8 cellular contexts compared by ENCODE assay signal in the genomic region with DNA sequence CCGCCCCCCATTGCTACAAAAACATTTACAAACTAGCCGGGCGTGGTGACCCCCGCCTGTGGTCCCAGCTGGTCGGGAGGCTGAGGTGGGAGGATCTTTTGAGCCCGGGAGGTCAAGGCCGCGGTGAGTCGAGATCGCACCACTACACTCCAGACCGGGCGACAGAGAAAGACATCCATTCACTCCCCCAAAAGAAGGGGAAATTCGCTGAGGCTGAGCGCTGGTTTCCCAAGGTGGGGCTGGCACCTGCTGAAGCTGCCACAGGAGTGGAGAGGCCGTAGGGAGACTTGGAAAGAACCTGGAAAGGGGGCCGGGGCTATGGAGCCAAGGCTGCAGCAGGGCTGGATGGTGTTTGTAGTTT. TPM values are rescaled to one million over a fixed set of nuclear protein-coding genes. Genes with fewer than 3 reads are reported as not detected.
A peak's percentile ranks its signal among the peaks of the same experiment; 100 is the strongest.
DNase-seq lines count a peak whose midpoint lies in the region; ATAC-seq, FAIRE-seq and TF ChIP-seq lines count a peak whose summit lies in the region.

No MANE protein-coding gene starts in this region.

- intact Hi-C loops in heart left ventricle (cut with DNase I) (loop anchor here in 3 of 10 donors (5.0 to 10.0 kb wide), 3 partner anchors 33 to 356 kb away; a partner anchor contains a TSS), left cardiac atrium (cut with DNase I) (no loop called here), GM12878 (cut with micrococcal nuclease; ENCODE audit: unreplicated experiment) (loop anchor here (10.0 kb wide), 1 partner anchor 166 kb away; no protein-coding TSS in a partner anchor)

- SMC1A ChIA-PET in GM12878 (lab: Charles Lee; ENCODE audit: uncharacterized antibody, unreplicated experiment): interaction anchor here (0.9 kb wide), 1 partner anchor 35 kb away, joined by 3 read pairs; no protein-coding TSS in a partner anchor

- H3K36me3 Mint-ChIP-seq in memory B cell: peaks cover 4% of the 10 kb centered on the region

- H3K9ac ChIP-seq in GM12878 (ENCODE audit: control insufficient read depth, insufficient read depth, low read length): no peak overlapping the region; the same call in 1 of the 2 replicates

- no peaks in the 10 kb centered on the region for H3K9me3 Mint-ChIP-seq in memory B cell

- peaks cover 37% of the 10 kb centered on the region for H3K79me2 ChIP-seq in GM12878 (ENCODE audit: control insufficient read depth, insufficient read depth, low read length)

- TF ChIP-seq POLR2A in heart left ventricle (IDR thresholded peaks at IDR 0.05) (no peak), GM12878 (IDR thresholded peaks at IDR 0.05; ENCODE audit: low read depth, low read length) (no peak), upper lobe of left lung (IDR thresholded peaks at IDR 0.05) (no peak)

- H3K4me1 ChIP-seq in heart left ventricle: peaks cover 0 to 36% (median 24%) of the 10 kb centered on the region in 12 donors
- H3K4me1 ChIP-seq in GM12878 (ENCODE audit: control insufficient read depth, insufficient read depth, low read length): peaks cover 10% of the 10 kb centered on the region
- H3K4me1 ChIP-seq in upper lobe of left lung: peaks cover 10 to 34% (median 17%) of the 10 kb centered on the region in 4 donors

- H3K4me1 Mint-ChIP-seq in memory B cell: peaks cover 22% of the 10 kb centered on the region

- TF ChIP-seq EP300 in GM12878 (IDR thresholded peaks at IDR 0.05; ENCODE audit: borderline replicate concordance in 1 of 2, control insufficient read depth in 1 of 2, low read depth in 2 of 2, low read length in 2 of 2) (no peak), upper lobe of left lung (IDR thresholded peaks at IDR 0.05) (no peak)

- H2AFZ ChIP-seq in GM12878 (ENCODE audit: control insufficient read depth, low read depth, low read length): peak overlapping the region; percentile 84

- FAIRE-seq in GM12878 (lab: Jason Lieb, UNC): no peak

- peak overlapping the region in 11 of 12 donors; percentile 65 to 95 (median 90) for H3K4me3 ChIP-seq in heart left ventricle
- peak overlapping the region; percentile 71 for H3K4me3 ChIP-seq in GM12878
- peak overlapping the region in 3 of 4 donors; percentile 66 to 94 (median 87) for H3K4me3 ChIP-seq in upper lobe of left lung

- POLR2A ChIA-PET in GM12878 (lab: Charles Lee): interaction anchor here (1.0 to 1.9 kb wide), 3 partner anchors 10 to 172 kb away, joined by 3 to 10 read pairs (median 5); no protein-coding TSS in a partner anchor

- H3K9me3 ChIP-seq in heart left ventricle (no peaks in the 10 kb centered on the region), GM12878 (replicated peaks; ENCODE audit: control insufficient read depth, insufficient read depth, low read length) (no peaks in the 10 kb centered on the region), upper lobe of left lung (no peaks in the 10 kb centered on the region)

- H3K36me3 ChIP-seq in heart left ventricle (no peaks in the 10 kb centered on the region), GM12878 (ENCODE audit: control insufficient read depth in 2 of 2, insufficient read depth in 2 of 2, low read length in 1 of 2) (no peaks in the 10 kb centered on the region), upper lobe of left lung (no peaks in the 10 kb centered on the region)

- RAD21 ChIA-PET in GM12878 (lab: Charles Lee; ENCODE audit: unreplicated experiment): interaction anchor here (0.6 to 1.6 kb wide), 3 partner anchors 19 to 141 kb away, joined by 3 to 4 read pairs (median 3); a partner anchor contains a TSS

- H3K4me3 Mint-ChIP-seq in memory B cell: peak overlapping the region; percentile 89

- in situ Hi-C loops in GM12878 (cut with MboI): no loop called here

- no peak for TF ChIP-seq RAD21 in GM12878 (IDR thresholded peaks at IDR 0.05; ENCODE audit: insufficient read depth, low read depth, low read length)

- WGBS in heart left ventricle, 4 donors: 83 to 90% (median 88%) methylated on average over 16 of the region's 16 CpGs
- WGBS in GM12878 (ENCODE audit: insufficient coverage, insufficient replicate concordance, low lambda C conversion rate, missing lambda C conversion rate): 91% methylated on average over 16 of the region's 16 CpGs
- 89 to 90% methylated on average over 16 of the region's 16 CpGs for WGBS in upper lobe of left lung, 2 donors

- ATAC-seq in heart left ventricle (no peak), left cardiac atrium (no peak), GM12878 (no peak), memory B cell (ENCODE audit: low read depth) (no peak), upper lobe of left lung (ENCODE audit: low FRiP score in 2 of 2) (no peak)

- H3K27ac Mint-ChIP-seq in memory B cell: peak overlapping the region; percentile 78

- TF ChIP-seq CTCF in heart left ventricle (IDR thresholded peaks at IDR 0.05): no peak
- TF ChIP-seq CTCF in GM12878 (IDR thresholded peaks at IDR 0.05 in 2 of 3, conservative IDR thresholded peaks at IDR 0.05 in 1 of 3; ENCODE audit: control insufficient read depth in 2 of 3, extremely low read depth in 1 of 3, insufficient read depth in 1 of 3, low read depth in 3 of 3, low read length in 3 of 3): no peak
- TF ChIP-seq CTCF in upper lobe of left lung (IDR thresholded peaks at IDR 0.05): no peak
- no peak for TF ChIP-seq CTCF in GM20000 (IDR thresholded peaks at IDR 0.05; ENCODE audit: extremely low read depth, missing control alignments)

- BruUV-seq in GM12878 (replicated peaks; lab: Mats Ljungman, UMichigan): no TSS peak

- H3K27me3 ChIP-seq in heart left ventricle (no peaks in the 10 kb centered on the region), GM12878 (replicated peaks in 1 of 2; ENCODE audit: control insufficient read depth in 2 of 2, insufficient read depth in 2 of 2, low read length in 1 of 2) (no peaks in the 10 kb centered on the region), upper lobe of left lung (no peaks in the 10 kb centered on the region)

- H3K4me2 ChIP-seq in GM12878 (ENCODE audit: control insufficient read depth, insufficient read depth): peak overlapping the region; percentile 64

- H3K27me3 Mint-ChIP-seq in memory B cell: no peaks in the 10 kb centered on the region

- DNase-seq in heart left ventricle: peak in 1 of 5 donors; percentile 23
- no peak for DNase-seq in left cardiac atrium
- no peak for DNase-seq in GM12878 (ENCODE audit: low read depth, low spot score)
- DNase-seq in memory B cell (ENCODE audit: low spot score in 2 of 2): no peak
- peak in 1 of 2 donors; percentile 68 for DNase-seq in upper lobe of left lung
- no peak for DNase-seq in UCSD-AML1 (lab: John Stamatoyannopoulos, UW; ENCODE audit: unreplicated experiment)
- no peak for DNase-seq in GM20000 (ENCODE audit: low spot score)
- DNase-seq in central memory CD4-positive, alpha-beta T cell: no peak

- H3K27ac ChIP-seq in heart left ventricle (peak overlapping the region; percentile 86 to 98 (median 95)), GM12878 (ENCODE audit: control insufficient read depth, insufficient read depth) (peak overlapping the region; percentile 84; the same call in 1 of the 2 replicates), upper lobe of left lung (peak overlapping the region; percentile 89 to 97 (median 92))

- H4K20me1 ChIP-seq in GM12878 (ENCODE audit: control insufficient read depth, insufficient read depth): no peaks in the 10 kb centered on the region

- CTCF ChIA-PET in GM12878 (lab: Yijun Ruan, JAX): interaction anchor here (0.6 to 1.5 kb wide), 5 partner anchors 27 to 357 kb away, joined by 3 to 4 read pairs (median 4); no protein-coding TSS in a partner anchor

TF ChIP-seq in GM12878, 131 proteins besides CTCF, POLR2A, EP300 and RAD21 (continues in another document):
- TF ChIP-seq SUZ12 (IDR thresholded peaks at IDR 0.05; ENCODE audit: unreplicated experiment) (no peak), DPF2 (IDR thresholded peaks at IDR 0.05) (no peak), IKZF2 (IDR thresholded peaks at IDR 0.05) (no peak), JUNB (IDR thresholded peaks at IDR 0.05) (no peak), SP1 (IDR thresholded peaks at IDR 0.05; ENCODE audit: low read depth, low read length) (no peak), EGR1 (IDR thresholded peaks at IDR 0.05; ENCODE audit: borderline replicate concordance in 1 of 2, low read depth in 2 of 2, low read length in 2 of 2) (no peak), SMC3 (IDR thresholded peaks at IDR 0.05; ENCODE audit: borderline replicate concordance, low read length) (no peak)
- TF ChIP-seq, protein P1, sequence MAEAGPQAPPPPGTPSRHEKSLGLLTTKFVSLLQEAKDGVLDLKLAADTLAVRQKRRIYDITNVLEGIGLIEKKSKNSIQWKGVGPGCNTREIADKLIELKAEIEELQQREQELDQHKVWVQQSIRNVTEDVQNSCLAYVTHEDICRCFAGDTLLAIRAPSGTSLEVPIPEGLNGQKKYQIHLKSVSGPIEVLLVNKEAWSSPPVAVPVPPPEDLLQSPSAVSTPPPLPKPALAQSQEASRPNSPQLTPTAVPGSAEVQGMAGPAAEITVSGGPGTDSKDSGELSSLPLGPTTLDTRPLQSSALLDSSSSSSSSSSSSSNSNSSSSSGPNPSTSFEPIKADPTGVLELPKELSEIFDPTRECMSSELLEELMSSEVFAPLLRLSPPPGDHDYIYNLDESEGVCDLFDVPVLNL (IDR thresholded peaks at IDR 0.05; ENCODE audit: low read depth, low read length): no peak

RNA-seq across cellular contexts. Expression of a gene that starts 0.7 kb away (rescaled TPM):
- total RNA-seq in heart left ventricle (10 to 100 TPM; 21.5 to 42.2 (median 26.8) TPM), left cardiac atrium (10 to 100 TPM; 23.1 to 29.4 TPM), GM12878 (2014; rRNA removed) (16.9 and 17.0 TPM in 2 replicates), GM12878 (2014; rRNA removed; fragmentation: Illumina TruSeq; extraction: Trizol) (20.3 and 23.4 TPM in 2 replicates), GM12878 (2021) (34.4 and 36.9 TPM in 2 replicates), upper lobe of left lung (10 to 100 TPM; 30.9 to 42.7 (median 35.1) TPM)
- polyA plus RNA-seq in heart left ventricle (10 to 100 TPM; 12.0 to 22.6 TPM), GM12878 (2011; rRNA removed) (12.6 and 19.0 TPM in 2 replicates), GM12878 (2014; fragmentation: Illumina TruSeq; extraction: Trizol) (22.6 and 26.0 TPM in 2 replicates), GM12878 (2014; fragmentation: Nextera tagmentation; extraction: Ambion mirVana) (1 to 10 TPM; 3.5 to 4.2 TPM), GM12878 (2014; rRNA removed) (22.2 and 22.9 TPM in 2 replicates), GM12878 (2016; fragmentation: Nextera tagmentation; extraction: Ambion mirVana) (10 to 100 TPM; 18.3 to 18.9 TPM)
- 78.6 and 83.0 TPM in 2 replicates for total RNA-seq in GM12878 (2013; cell fraction: nucleolus; rRNA removed)
- polyA plus RNA-seq in GM12878 (2011; ENCODE audit: low read depth): 11.6 TPM
- polyA plus RNA-seq in GM12878 (2011; cell fraction: cytosol; rRNA removed): 11.7 and 12.2 TPM in 2 replicates
- polyA plus RNA-seq in GM12878 (2011; cell fraction: nucleus; rRNA removed): 19.8 and 26.1 TPM in 2 replicates
- polyA plus RNA-seq in GM12878 (2012): 16.7 and 18.2 TPM in 2 replicates
- 21.0 and 23.6 TPM in 2 replicates for polyA minus RNA-seq in GM12878 (2011; rRNA and poly(A)+ RNA removed)
- 8.0 and 9.4 TPM in 2 replicates for polyA minus RNA-seq in GM12878 (2011; cell fraction: cytosol; rRNA and poly(A)+ RNA removed)
- polyA minus RNA-seq in GM12878 (2011; cell fraction: nucleus; rRNA and poly(A)+ RNA removed): 14.0 and 24.2 TPM in 2 replicates
